ENCODE assay signal across 12 cellular contexts in genomic region chr19:38394488-38394887, GRCh38. TPM values are rescaled to one million over a fixed set of nuclear protein-coding genes. Genes with fewer than 3 reads are reported as not detected.
DNase-seq lines count a peak whose midpoint lies in the region; ATAC-seq and TF ChIP-seq lines count a peak whose summit lies in the region.
"Had no signal": no experiment of that assay in that cellular context is flagged by ENCODE, and none has a peak within 500 bp of the region (broad histone marks: within the 10 kb centered on the region; RNA-seq: fewer than 3 reads in every experiment).

No MANE protein-coding gene starts in this region.

- peaks cover under 1% of the 10 kb centered on the region for H3K4me1 ChIP-seq in lower lobe of right lung
- peaks cover 26% of the 10 kb centered on the region for H3K4me1 ChIP-seq in suprapubic skin
- H3K4me1 ChIP-seq in body of pancreas: peaks cover 5% of the 10 kb centered on the region
- H3K4me1 ChIP-seq in Karpas-422 (ENCODE audit: low read length): no peaks in the 10 kb centered on the region
- H3K4me1 ChIP-seq: HAP-1 had no signal

- H3K9me2 ChIP-seq in Karpas-422 (replicated peaks; ENCODE audit: insufficient read depth, low read length): no peaks in the 10 kb centered on the region

- DNase-seq in NCI-H2029 (lab: John Stamatoyannopoulos, UW): peak; percentile 10
- DNase-seq in NCI-H2029 treated with DMSO at 0.1 percent for 48 hours (lab: John Stamatoyannopoulos, UW): no peak
- no peak for DNase-seq in lower lobe of right lung
- no peak for DNase-seq in suprapubic skin (ENCODE audit: low spot score in 2 of 2)
- no peak for DNase-seq in body of pancreas
- DNase-seq in Karpas-422: no peak
- DNase-seq: left ventricle myocardium superior had no signal

- H3K79me2 ChIP-seq in Karpas-422 (ENCODE audit: low read length): no peaks in the 10 kb centered on the region

- H3K36me3 Mint-ChIP-seq in activated naive CD4-positive, alpha-beta T cell treated with anti-CD3 and anti-CD28 coated beads, Interleukin-2, amount 50 U/mL, for 24 hours: no peaks in the 10 kb centered on the region

- no peak for TF ChIP-seq CTCF in lower lobe of right lung (IDR thresholded peaks at IDR 0.05)
- TF ChIP-seq CTCF in suprapubic skin (IDR thresholded peaks at IDR 0.05): no peak
- no peak for TF ChIP-seq CTCF in body of pancreas (IDR thresholded peaks at IDR 0.05)

- H3K27me3 ChIP-seq in lower lobe of right lung (ENCODE audit: low read depth) (peaks cover 54% of the 10 kb centered on the region), suprapubic skin (peaks cover 38% of the 10 kb centered on the region), body of pancreas (peaks cover 0 to 11% of the 10 kb centered on the region in 2 donors), Karpas-422 (ENCODE audit: low read length) (no peaks in the 10 kb centered on the region)

- no peak overlapping the region for H3K4me2 ChIP-seq in Karpas-422 (ENCODE audit: low read depth, low read length, poor library complexity, severe bottlenecking)
- H3K4me2 ChIP-seq: A549 had no signal

- TF ChIP-seq POLR2A in suprapubic skin (IDR thresholded peaks at IDR 0.05) (no peak), body of pancreas (IDR thresholded peaks at IDR 0.05) (no peak)

- peak overlapping the region; percentile 2 for H3K4me3 ChIP-seq in lower lobe of right lung
- peak overlapping the region; percentile 51 for H3K4me3 ChIP-seq in suprapubic skin
- no peak overlapping the region for H3K4me3 ChIP-seq in body of pancreas
- no peak overlapping the region for H3K4me3 ChIP-seq in Karpas-422 (ENCODE audit: low read length)
- H3K4me3 ChIP-seq: A549, HAP-1 had no signal

- no peak for TF ChIP-seq EP300 in suprapubic skin (IDR thresholded peaks at IDR 0.05)

- peak overlapping the region; percentile 75 for H3K4me3 Mint-ChIP-seq in activated naive CD4-positive, alpha-beta T cell treated with anti-CD3 and anti-CD28 coated beads, Interleukin-2, amount 50 U/mL, for 24 hours

- WGBS in suprapubic skin: 11% methylated on average over 11 of the region's 30 CpGs
- WGBS in body of pancreas, 2 donors: 4 to 9% methylated on average over 23 of the region's 30 CpGs

- no peaks in the 10 kb centered on the region for H4K20me1 ChIP-seq in Karpas-422 (ENCODE audit: insufficient read depth, low read depth, low read length)

- H3K9ac ChIP-seq in Karpas-422 (ENCODE audit: low read length): no peak overlapping the region

- peak in 1 of 2 donors; percentile 33 for ATAC-seq in lower lobe of right lung
- ATAC-seq in body of pancreas: no peak
- no peak for ATAC-seq in HG02973 (IDR thresholded peaks at IDR 0.05; ENCODE audit: unreplicated experiment)
- ATAC-seq: A549, left ventricle myocardium superior had no signal

- H3K36me3 ChIP-seq in lower lobe of right lung (no peaks in the 10 kb centered on the region), suprapubic skin (no peaks in the 10 kb centered on the region), body of pancreas (replicated peaks in 1 of 2; ENCODE audit: insufficient read depth in 1 of 2, low read depth in 2 of 2) (no peaks in the 10 kb centered on the region), Karpas-422 (ENCODE audit: insufficient read depth, low read length) (no peaks in the 10 kb centered on the region)
- H3K36me3 ChIP-seq: HAP-1 had no signal

- peaks cover 34% of the 10 kb centered on the region for H3K4me1 Mint-ChIP-seq in activated naive CD4-positive, alpha-beta T cell treated with anti-CD3 and anti-CD28 coated beads, Interleukin-2, amount 50 U/mL, for 24 hours

- no peak overlapping the region for H2AFZ ChIP-seq in Karpas-422 (ENCODE audit: low read length)

- intact Hi-C loops in lower lobe of right lung (cut with DNase I): no loop called here
- intact Hi-C loops in body of pancreas (cut with DNase I): loop anchor here (10.0 kb wide), 1 partner anchor 220 kb away; the partner anchor contains the start of genes EIF3K and MAP4K1

- H3K27ac ChIP-seq in lower lobe of right lung (no peak overlapping the region), suprapubic skin (no peak overlapping the region), body of pancreas (no peak overlapping the region), Karpas-422 (ENCODE audit: low read length) (no peak overlapping the region)
- H3K27ac ChIP-seq: A549 had no signal

- no peaks in the 10 kb centered on the region for H3K27me3 Mint-ChIP-seq in activated naive CD4-positive, alpha-beta T cell treated with anti-CD3 and anti-CD28 coated beads, Interleukin-2, amount 50 U/mL, for 24 hours

- H3K27ac Mint-ChIP-seq in activated naive CD4-positive, alpha-beta T cell treated with anti-CD3 and anti-CD28 coated beads, Interleukin-2, amount 50 U/mL, for 24 hours: peak overlapping the region; percentile 66

- H3K9me3 ChIP-seq in lower lobe of right lung: no peaks in the 10 kb centered on the region
- H3K9me3 ChIP-seq in suprapubic skin: no peaks in the 10 kb centered on the region
- no peaks in the 10 kb centered on the region for H3K9me3 ChIP-seq in body of pancreas
- H3K9me3 ChIP-seq in Karpas-422 (ENCODE audit: low read length): no peaks in the 10 kb centered on the region
- H3K9me3 ChIP-seq: A549, HAP-1 had no signal

- no peaks in the 10 kb centered on the region for H3K9me3 Mint-ChIP-seq in activated naive CD4-positive, alpha-beta T cell treated with anti-CD3 and anti-CD28 coated beads, Interleukin-2, amount 50 U/mL, for 24 hours

RNA-seq across cellular contexts. Expression of gene SPRED3, which starts 6.0 kb away (rescaled TPM):
- 0.62 TPM for total RNA-seq in lower lobe of right lung
- total RNA-seq in suprapubic skin: 1 to 10 TPM in 2 of 4 donors, under 1 TPM in 2; 0.44 to 3.5 (median 1.2) TPM
- under 1 TPM; under 0.01 to 0.52 TPM for total RNA-seq in body of pancreas
- total RNA-seq in Karpas-422 (2014; rRNA removed; shearing (Covaris generic); ENCODE audit: low replicate concordance): 0.07 and 0.11 TPM in 2 replicates

RNA-seq across cellular contexts. Expression of gene GGN, which starts 6.7 kb away (rescaled TPM):
- total RNA-seq in lower lobe of right lung (0.59 TPM), suprapubic skin (under 1 TPM in 3 of 4 donors, not detected in 1; 0.26 to 0.68 (median 0.60) TPM), body of pancreas (under 1 TPM in 1 of 2 donors, not detected in 1; 0.78 TPM)
- total RNA-seq in Karpas-422 (2014; rRNA removed; shearing (Covaris generic); ENCODE audit: low replicate concordance): not detected in 2 replicates
- total RNA-seq: SK-MEL-5 had no signal

RNA-seq across cellular contexts. Expression of gene FAM98C, which starts 8.4 kb away (rescaled TPM):
- total RNA-seq in lower lobe of right lung (21.1 TPM), suprapubic skin (10 to 100 TPM; 32.6 to 45.6 (median 36.7) TPM), body of pancreas (10 to 100 TPM; 24.9 to 51.4 TPM)
- 12.8 and 21.4 TPM in 2 replicates for total RNA-seq in Karpas-422 (2014; rRNA removed; shearing (Covaris generic); ENCODE audit: low replicate concordance)

RNA-seq across cellular contexts. Expression of gene PSMD8, which starts 20.1 kb away (rescaled TPM):
- total RNA-seq in lower lobe of right lung (113 TPM), suprapubic skin (100 to 1,000 TPM; 190 to 303 (median 296) TPM), body of pancreas (10 to 100 TPM; 49.4 to 68.7 TPM)
- 188 and 199 TPM in 2 replicates for total RNA-seq in Karpas-422 (2014; rRNA removed; shearing (Covaris generic); ENCODE audit: low replicate concordance)

RNA-seq across cellular contexts. Expression of gene RASGRP4, which starts 31.5 kb away (rescaled TPM):
- 13.5 TPM for total RNA-seq in lower lobe of right lung
- 1 to 10 TPM in 3 of 4 donors, under 1 TPM in 1; 0.91 to 2.3 (median 1.6) TPM for total RNA-seq in suprapubic skin
- total RNA-seq in body of pancreas: 1 to 10 TPM; 1.6 to 4.6 TPM
- 0.14 and 0.15 TPM in 2 replicates for total RNA-seq in Karpas-422 (2014; rRNA removed; shearing (Covaris generic); ENCODE audit: low replicate concordance)
- total RNA-seq: SK-MEL-5 had no signal

Comparison
In these comparisons a context has a peak if more than half of its experiments do, and no peak if none do; other contexts are left out.
1. H3K4me3 ChIP-seq: peak in lower lobe of right lung (single experiment) and suprapubic skin (single experiment); none in body of pancreas (0 of 2) and Karpas-422 (single experiment).